8 cellular contexts compared by ENCODE assay signal in the genomic region with DNA sequence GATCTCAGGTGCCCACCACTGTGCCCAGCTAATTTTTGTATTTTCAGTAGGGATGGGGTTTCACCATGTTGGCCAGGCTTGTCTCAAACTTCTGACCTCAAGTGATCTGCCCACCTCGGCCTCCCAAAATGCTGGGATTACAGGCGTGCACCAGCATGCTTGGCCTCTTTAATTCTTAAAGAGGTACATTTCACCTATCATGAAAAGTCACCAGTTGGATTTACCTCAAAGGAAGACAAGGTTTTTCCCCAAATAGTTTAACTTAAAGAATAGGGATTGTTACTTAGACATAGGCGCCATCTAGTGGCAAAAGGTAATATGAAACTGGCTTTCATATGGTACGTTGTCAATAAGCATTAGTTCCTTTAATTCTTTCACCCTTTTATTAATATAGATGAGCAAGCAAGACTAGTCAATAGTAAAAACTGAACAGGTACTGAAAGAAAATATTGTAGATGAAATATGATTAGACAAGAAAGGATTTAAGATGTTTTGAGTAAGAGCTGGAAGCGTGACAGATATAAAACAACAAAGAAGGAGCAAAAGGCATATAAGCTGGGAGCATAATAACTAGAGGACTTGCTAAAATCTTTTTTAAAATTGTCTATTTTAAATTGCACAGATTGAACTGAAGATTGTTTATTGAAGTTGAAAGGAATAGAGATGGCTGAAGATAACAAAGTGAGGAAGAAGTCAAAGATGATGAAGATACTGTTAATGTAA. TPM values are rescaled to one million over a fixed set of nuclear protein-coding genes. Genes with fewer than 3 reads are reported as not detected.
DNase-seq lines count a peak whose midpoint lies in the region; ATAC-seq and TF ChIP-seq lines count a peak whose summit lies in the region.

No MANE protein-coding gene starts in this region.

- DNase-seq in left ventricle myocardium inferior (no peak), right cardiac atrium (no peak), PC-3 (peak; percentile 90), colonic mucosa (peak; percentile 27), myocyte (ENCODE audit: low read depth) (peak; percentile 60)
- peak; percentile 76 for DNase-seq in Jurkat, Clone E6-1 (ENCODE audit: low read depth, low spot score)

- peak overlapping the region; percentile 11 for H3K4me2 ChIP-seq in PC-3 (ENCODE audit: low read length)

- no peaks in the 10 kb centered on the region for H4K20me1 ChIP-seq in PC-3 (ENCODE audit: low read length)

- H2AFZ ChIP-seq in PC-3 (ENCODE audit: low read length) = no peak overlapping the region

- no peaks in the 10 kb centered on the region for H3K4me1 ChIP-seq in left ventricle myocardium inferior
- no peaks in the 10 kb centered on the region for H3K4me1 ChIP-seq in right cardiac atrium (ENCODE audit: control insufficient read depth, insufficient read depth, low read length)
- no peaks in the 10 kb centered on the region for H3K4me1 ChIP-seq in PC-3 (ENCODE audit: insufficient read depth, low read length)
- H3K4me1 ChIP-seq in colonic mucosa = no peaks in the 10 kb centered on the region

- POLR2A ChIA-PET in PC-3 (lab: Charles Lee; ENCODE audit: unreplicated experiment) = no interaction called here

- no peaks in the 10 kb centered on the region for H3K27me3 ChIP-seq in left ventricle myocardium inferior (ENCODE audit: low read depth)
- H3K27me3 ChIP-seq in right cardiac atrium (ENCODE audit: control insufficient read depth, insufficient read depth) = no peaks in the 10 kb centered on the region
- no peaks in the 10 kb centered on the region for H3K27me3 ChIP-seq in PC-3 (ENCODE audit: low read length)
- no peaks in the 10 kb centered on the region for H3K27me3 ChIP-seq in colonic mucosa

- intact Hi-C loops in left ventricle myocardium inferior (cut with micrococcal nuclease) = loop anchor here (10.0 kb wide), 1 partner anchor 48 kb away; no protein-coding TSS in a partner anchor
- intact Hi-C loops in right cardiac atrium (cut with DNase I) = loop anchor here in 1 of 4 donors (5.0 kb wide), 1 partner anchor 41 kb away; no protein-coding TSS in a partner anchor
- intact Hi-C loops in PC-3 (cut with micrococcal nuclease) = loop anchor here (1.0 to 5.0 kb wide), 3 partner anchors 22 to 211 kb away; no protein-coding TSS in a partner anchor
- intact Hi-C loops in colonic mucosa (cut with DNase I) = loop anchor here (2.0 kb wide), 1 partner anchor 50 kb away; no protein-coding TSS in a partner anchor

- no peaks in the 10 kb centered on the region for H3F3A ChIP-seq in PC-3 (ENCODE audit: low read length, unreplicated experiment)

- 45% methylated on average over 5 of the region's 5 CpGs for WGBS in right cardiac atrium

- no peak for ATAC-seq in right cardiac atrium
- ATAC-seq in GM21529 (IDR thresholded peaks at IDR 0.05; ENCODE audit: unreplicated experiment) = peak; percentile 83
- ATAC-seq in PC-3 = peak; percentile 78
- ATAC-seq in HG03571 (IDR thresholded peaks at IDR 0.05; ENCODE audit: unreplicated experiment) = no peak

- TF ChIP-seq CTCF in left ventricle myocardium inferior (IDR thresholded peaks at IDR 0.05; ENCODE audit: borderline replicate concordance) (peak; percentile 82), PC-3 (conservative IDR thresholded peaks at IDR 0.05; ENCODE audit: low read depth, low read length) (peak; percentile 83), colonic mucosa (IDR thresholded peaks at IDR 0.05) (peak; percentile 64)

- no peaks in the 10 kb centered on the region for H3K9me2 ChIP-seq in PC-3 (replicated peaks; ENCODE audit: low read length)

- H3K4me3 ChIP-seq in left ventricle myocardium inferior (no peak overlapping the region), right cardiac atrium (ENCODE audit: low read length) (no peak overlapping the region), PC-3 (ENCODE audit: low read length) (no peak overlapping the region), colonic mucosa (no peak overlapping the region)
- no peak overlapping the region for H3K4me3 ChIP-seq in Jurkat, Clone E6-1 (ENCODE audit: low read length)

- no peaks in the 10 kb centered on the region for H3K9me3 ChIP-seq in left ventricle myocardium inferior (replicated peaks)
- H3K9me3 ChIP-seq in right cardiac atrium (ENCODE audit: control insufficient read depth, low read length) = no peaks in the 10 kb centered on the region
- H3K9me3 ChIP-seq in PC-3 (ENCODE audit: low read length) = no peaks in the 10 kb centered on the region
- no peaks in the 10 kb centered on the region for H3K9me3 ChIP-seq in colonic mucosa

- H3K27ac ChIP-seq in left ventricle myocardium inferior (replicated peaks) (no peak overlapping the region), right cardiac atrium (ENCODE audit: low read length) (no peak overlapping the region), PC-3 (ENCODE audit: low read length) (no peak overlapping the region), colonic mucosa (no peak overlapping the region)

- no peaks in the 10 kb centered on the region for H3K36me3 ChIP-seq in left ventricle myocardium inferior
- H3K36me3 ChIP-seq in PC-3 (ENCODE audit: low read depth, low read length) = no peaks in the 10 kb centered on the region
- no peaks in the 10 kb centered on the region for H3K36me3 ChIP-seq in colonic mucosa

- H3K79me2 ChIP-seq in PC-3 (ENCODE audit: low read length) = no peaks in the 10 kb centered on the region

- CTCF ChIA-PET in PC-3 (lab: Charles Lee) = interaction anchor here (1.5 kb wide), 1 partner anchor 50 kb away, joined by 7 read pairs; no protein-coding TSS in a partner anchor

- H3K9ac ChIP-seq in PC-3 (ENCODE audit: low read length) (no peak overlapping the region), colonic mucosa (ENCODE audit: low read depth in 2 of 2, low read length in 2 of 2) (no peak overlapping the region)

- no TSS peak for BruUV-seq in PC-3 (replicated peaks; lab: Mats Ljungman, UMichigan)

RNA-seq across cellular contexts. Expression of gene PSMD14, which starts 35.0 kb away (rescaled TPM):
- total RNA-seq in left ventricle myocardium inferior (42.3 TPM), right cardiac atrium (10 to 100 TPM; 32.7 to 47.2 (median 40.2) TPM), PC-3 (2014; rRNA removed) (136 and 151 TPM in 2 replicates), colonic mucosa (10 to 100 TPM; 35.6 to 58.6 TPM), myocyte (107 and 108 TPM in 2 replicates)
- 45.7 TPM for polyA plus RNA-seq in right cardiac atrium
- polyA plus RNA-seq in Jurkat, Clone E6-1 (2012; ENCODE audit: insufficient read depth, insufficient read length) = 106 TPM
- 45.9 TPM for polyA plus RNA-seq in myocyte (2012)

Comparison
In these comparisons a context has a peak if more than half of its experiments do, and no peak if none do; other contexts are left out.
1. DNase-seq: peak in Jurkat, Clone E6-1 (single experiment), PC-3 (single experiment), colonic mucosa (single experiment) and myocyte (single experiment); none in left ventricle myocardium inferior (single experiment) and right cardiac atrium (0 of 3).
2. ATAC-seq: peak in GM21529 (single experiment) and PC-3 (single experiment); none in right cardiac atrium (0 of 2) and HG03571 (single experiment).
3. Peak in every context shown above with its lines, with median percentiles within 50 percentile points of each other: CTCF ChIP-seq.